ENCODE assay signal across 1 cellular context in genomic region chr1:208476825-208477170, GRCh38.
TF ChIP-seq lines count a peak whose summit lies in the region.

No MANE protein-coding gene starts in this region.

TF ChIP-seq in liver, 16 proteins besides CTCF, POLR2A, EP300 and RAD21:
- TF ChIP-seq ZBTB33 (IDR thresholded peaks at IDR 0.05) (no peak), GABPA (IDR thresholded peaks at IDR 0.05 in 1 of 2, conservative IDR thresholded peaks at IDR 0.05 in 1 of 2) (no peak), SP1 (IDR thresholded peaks at IDR 0.05) (peak; percentile 26), HNF4G (IDR thresholded peaks at IDR 0.05) (no peak), YY1 (IDR thresholded peaks at IDR 0.05) (no peak)
- TF ChIP-seq, protein P1, sequence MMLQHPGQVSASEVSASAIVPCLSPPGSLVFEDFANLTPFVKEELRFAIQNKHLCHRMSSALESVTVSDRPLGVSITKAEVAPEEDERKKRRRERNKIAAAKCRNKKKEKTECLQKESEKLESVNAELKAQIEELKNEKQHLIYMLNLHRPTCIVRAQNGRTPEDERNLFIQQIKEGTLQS (IDR thresholded peaks at IDR 0.05) = no peak
- TF ChIP-seq, protein P2, sequence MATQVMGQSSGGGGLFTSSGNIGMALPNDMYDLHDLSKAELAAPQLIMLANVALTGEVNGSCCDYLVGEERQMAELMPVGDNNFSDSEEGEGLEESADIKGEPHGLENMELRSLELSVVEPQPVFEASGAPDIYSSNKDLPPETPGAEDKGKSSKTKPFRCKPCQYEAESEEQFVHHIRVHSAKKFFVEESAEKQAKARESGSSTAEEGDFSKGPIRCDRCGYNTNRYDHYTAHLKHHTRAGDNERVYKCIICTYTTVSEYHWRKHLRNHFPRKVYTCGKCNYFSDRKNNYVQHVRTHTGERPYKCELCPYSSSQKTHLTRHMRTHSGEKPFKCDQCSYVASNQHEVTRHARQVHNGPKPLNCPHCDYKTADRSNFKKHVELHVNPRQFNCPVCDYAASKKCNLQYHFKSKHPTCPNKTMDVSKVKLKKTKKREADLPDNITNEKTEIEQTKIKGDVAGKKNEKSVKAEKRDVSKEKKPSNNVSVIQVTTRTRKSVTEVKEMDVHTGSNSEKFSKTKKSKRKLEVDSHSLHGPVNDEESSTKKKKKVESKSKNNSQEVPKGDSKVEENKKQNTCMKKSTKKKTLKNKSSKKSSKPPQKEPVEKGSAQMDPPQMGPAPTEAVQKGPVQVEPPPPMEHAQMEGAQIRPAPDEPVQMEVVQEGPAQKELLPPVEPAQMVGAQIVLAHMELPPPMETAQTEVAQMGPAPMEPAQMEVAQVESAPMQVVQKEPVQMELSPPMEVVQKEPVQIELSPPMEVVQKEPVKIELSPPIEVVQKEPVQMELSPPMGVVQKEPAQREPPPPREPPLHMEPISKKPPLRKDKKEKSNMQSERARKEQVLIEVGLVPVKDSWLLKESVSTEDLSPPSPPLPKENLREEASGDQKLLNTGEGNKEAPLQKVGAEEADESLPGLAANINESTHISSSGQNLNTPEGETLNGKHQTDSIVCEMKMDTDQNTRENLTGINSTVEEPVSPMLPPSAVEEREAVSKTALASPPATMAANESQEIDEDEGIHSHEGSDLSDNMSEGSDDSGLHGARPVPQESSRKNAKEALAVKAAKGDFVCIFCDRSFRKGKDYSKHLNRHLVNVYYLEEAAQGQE (IDR thresholded peaks at IDR 0.05) = no peak
